ENCODE assay signal across 8 cellular contexts in genomic region chr1:50970508-50970885, GRCh38. TPM values are rescaled to one million over a fixed set of nuclear protein-coding genes. Genes with fewer than 3 reads are reported as not detected.
DNase-seq lines count a peak whose midpoint lies in the region; ATAC-seq and TF ChIP-seq lines count a peak whose summit lies in the region.

No MANE protein-coding gene starts in this region.

- no peak for TF ChIP-seq CTCF in 22Rv1 (IDR thresholded peaks at IDR 0.05)
- TF ChIP-seq CTCF in HEK293 (tag by site-specific recombination; IDR thresholded peaks at IDR 0.05): no peak
- TF ChIP-seq CTCF in astrocyte of the spinal cord (IDR thresholded peaks at IDR 0.05; ENCODE audit: low read depth, low read length): no peak
- TF ChIP-seq CTCF in mucosa of descending colon (IDR thresholded peaks at IDR 0.05): no peak

- intact Hi-C loops in mucosa of descending colon (cut with DNase I, micrococcal nuclease): no loop called here

- peaks cover 6% of the 10 kb centered on the region; the same call in 1 of the 2 replicates for H3K4me1 ChIP-seq in HEK293 (ENCODE audit: control insufficient read depth, insufficient read depth, low read length)
- peaks cover 12% of the 10 kb centered on the region for H3K4me1 ChIP-seq in mucosa of descending colon (ENCODE audit: low read depth)

- POLR2A ChIA-PET in HEK293 (lab: Yijun Ruan, JAX): interaction anchor here (0.8 to 4.6 kb wide), 16 partner anchors 9 to 759 kb away, joined by 3 to 157 read pairs (median 4); partner anchors contain the start of genes FAF1 and TTC39A

- ATAC-seq in mucosa of descending colon (no peak), GM18520 (IDR thresholded peaks at IDR 0.05; ENCODE audit: unreplicated experiment) (no peak), GM21528 (IDR thresholded peaks at IDR 0.05; ENCODE audit: low FRiP score, unreplicated experiment) (no peak)

- H3K27ac ChIP-seq in 22Rv1: peak overlapping the region; percentile 96
- H3K27ac ChIP-seq in HEK293 (ENCODE audit: extremely low read depth, low read depth, low read length): peak overlapping the region; percentile 99

- no peaks in the 10 kb centered on the region for H3K9me3 ChIP-seq in HEK293 (ENCODE audit: control insufficient read depth, insufficient read depth, low read depth, low read length)
- H3K9me3 ChIP-seq in mucosa of descending colon: no peaks in the 10 kb centered on the region

- DNase-seq in astrocyte of the spinal cord (ENCODE audit: low read depth, low spot score): no peak
- DNase-seq in mucosa of descending colon: no peak
- no peak for DNase-seq in NCI-H345 treated with DMSO at 0.1 percent for 48 hours (lab: John Stamatoyannopoulos, UW; ENCODE audit: unreplicated experiment)
- DNase-seq in OCI-M2 (lab: John Stamatoyannopoulos, UW; ENCODE audit: unreplicated experiment): no peak

- H3K4me3 ChIP-seq in HEK293 (ENCODE audit: low read depth, low read length): peak overlapping the region; percentile 91
- peak overlapping the region; percentile 59 for H3K4me3 ChIP-seq in astrocyte of the spinal cord (ENCODE audit: low read depth, low read length)
- H3K4me3 ChIP-seq in mucosa of descending colon: peak overlapping the region; percentile 63

- CTCF ChIA-PET in HEK293 (lab: Yijun Ruan, JAX): interaction anchor here (0.7 to 2.3 kb wide), 6 partner anchors 9 to 346 kb away, joined by 3 to 12 read pairs (median 4); no protein-coding TSS in a partner anchor

- H3K36me3 ChIP-seq in HEK293 (ENCODE audit: control insufficient read depth in 2 of 2, insufficient read depth in 1 of 2, low read length in 2 of 2) (peaks cover 0 to 2% of the 10 kb centered on the region in 2 experiments; a peak in 1 of 3 replicates), mucosa of descending colon (ENCODE audit: low read depth) (no peaks in the 10 kb centered on the region)

- in situ Hi-C loops in astrocyte of the spinal cord (cut with HindIII; ENCODE audit: low sequenced_read_pairs): no loop called here

TF ChIP-seq in HEK293, 187 proteins besides CTCF, POLR2A, EP300 and RAD21:
- no peak for TF ChIP-seq ZBTB49 (tag by site-specific recombination; IDR thresholded peaks at IDR 0.05; ENCODE audit: low read depth)
- TF ChIP-seq ZNF677 (tag by site-specific recombination; IDR thresholded peaks at IDR 0.05): no peak
- TF ChIP-seq ZNF530 (tag by site-specific recombination; IDR thresholded peaks at IDR 0.05; ENCODE audit: low read depth): no peak
- TF ChIP-seq ZNF48 (tag by site-specific recombination; IDR thresholded peaks at IDR 0.05): no peak
- TF ChIP-seq KLF8 (tag by site-specific recombination; IDR thresholded peaks at IDR 0.05): no peak
- TF ChIP-seq PRDM1 (tag by site-specific recombination; IDR thresholded peaks at IDR 0.05): no peak
- TF ChIP-seq ATF2 (tag by site-specific recombination; IDR thresholded peaks at IDR 0.05; ENCODE audit: low read depth): 0 out of 2 replicates have a peak, but pooled peaks have one; percentile 28
- no peak for TF ChIP-seq ZNF510 (tag by site-specific recombination; IDR thresholded peaks at IDR 0.05; ENCODE audit: insufficient replicate concordance)
- peak; percentile 68; the same call in 1 of the 2 replicates for TF ChIP-seq GFI1B (tag by site-specific recombination; IDR thresholded peaks at IDR 0.05)

RNA-seq across cellular contexts. Expression of gene CDKN2C, which starts 0.5 kb away (rescaled TPM):
- total RNA-seq in mucosa of descending colon: 10 to 100 TPM in 2 of 3 donors, 1 to 10 TPM in 1; 4.4 to 20.7 (median 14.8) TPM

RNA-seq across cellular contexts. Expression of gene FAF1, which starts 10.4 kb away (rescaled TPM):
- 10 to 100 TPM; 48.6 to 70.9 (median 57.7) TPM for total RNA-seq in mucosa of descending colon
